In genomic region chr10:6027929-6028328, GRCh38 we compare ENCODE assay signal across 28 cellular contexts. TPM values are rescaled to one million over a fixed set of nuclear protein-coding genes. Genes with fewer than 3 reads are reported as not detected.
DNase-seq lines count a peak whose midpoint lies in the region; ATAC-seq lines count a peak whose summit lies in the region.
"Had no signal": no experiment of that assay in that cellular context is flagged by ENCODE, and none has a peak within 500 bp of the region (broad histone marks: within the 10 kb centered on the region; RNA-seq: fewer than 3 reads in every experiment).

No MANE protein-coding gene starts in this region.

- intact Hi-C loops in activated naive CD4-positive, alpha-beta T cell treated with anti-CD3 and anti-CD28 coated beads for 36 hours (cut with micrococcal nuclease) = no loop called here
- intact Hi-C loops in activated CD4-positive, alpha-beta memory T cell treated with anti-CD3 and anti-CD28 coated beads for 36 hours (cut with micrococcal nuclease) = no loop called here

- H3K9me3 Mint-ChIP-seq in activated naive CD4-positive, alpha-beta T cell treated with anti-CD3 and anti-CD28 coated beads for 36 hours = peaks cover 10% of the 10 kb centered on the region
- H3K9me3 Mint-ChIP-seq in activated CD4-positive, alpha-beta memory T cell treated with anti-CD3 and anti-CD28 coated beads for 36 hours = peaks cover 5% of the 10 kb centered on the region
- no peaks in the 10 kb centered on the region for H3K9me3 Mint-ChIP-seq in activated T-helper 17 cell treated with anti-CD3 and anti-CD28 coated beads, Interleukin-2, amount 50 U/mL, for 72 hours

- H3K4me3 Mint-ChIP-seq in activated naive CD4-positive, alpha-beta T cell treated with anti-CD3 and anti-CD28 coated beads for 36 hours = no peak overlapping the region
- no peak overlapping the region for H3K4me3 Mint-ChIP-seq in activated CD4-positive, alpha-beta memory T cell treated with anti-CD3 and anti-CD28 coated beads for 36 hours
- peak overlapping the region; percentile 23 for H3K4me3 Mint-ChIP-seq in activated T-helper 17 cell treated with anti-CD3 and anti-CD28 coated beads, Interleukin-2, amount 50 U/mL, for 72 hours
- H3K4me3 Mint-ChIP-seq: naive thymus-derived CD4-positive, alpha-beta T cell had no signal

- CTCF ChIA-PET in activated naive CD4-positive, alpha-beta T cell treated with anti-CD3 and anti-CD28 coated beads for 36 hours (lab: Charles Lee) = interaction anchor here (0.7 to 1.3 kb wide), 3 partner anchors 10 to 59 kb away, joined by 4 to 6 read pairs (median 4); no protein-coding TSS in a partner anchor
- CTCF ChIA-PET in activated CD4-positive, alpha-beta memory T cell treated with anti-CD3 and anti-CD28 coated beads for 36 hours (lab: Charles Lee) = no interaction called here

- POLR2A ChIA-PET in activated CD4-positive, alpha-beta memory T cell treated with anti-CD3 and anti-CD28 coated beads for 36 hours (lab: Charles Lee) = no interaction called here

- peaks cover 79% of the 10 kb centered on the region for H3K36me3 Mint-ChIP-seq in activated naive CD4-positive, alpha-beta T cell treated with anti-CD3 and anti-CD28 coated beads for 36 hours (ENCODE audit: low read depth)
- peaks cover 80% of the 10 kb centered on the region for H3K36me3 Mint-ChIP-seq in activated CD4-positive, alpha-beta memory T cell treated with anti-CD3 and anti-CD28 coated beads for 36 hours
- H3K36me3 Mint-ChIP-seq in activated T-helper 17 cell treated with anti-CD3 and anti-CD28 coated beads, Interleukin-2, amount 50 U/mL, for 72 hours (ENCODE audit: low read depth) = peaks cover 100% of the 10 kb centered on the region

- ATAC-seq in activated T-helper 17 cell treated with anti-CD3 and anti-CD28 coated beads, Interleukin-2, amount 50 U/mL, for 72 hours (replicated peaks) = no peak
- ATAC-seq: gastrocnemius medialis; K562; naive thymus-derived CD4-positive, alpha-beta T cell; PC-3; sciatic nerve had no signal

- peak; percentile 5 for DNase-seq in activated naive CD4-positive, alpha-beta T cell treated with anti-CD3 and anti-CD28 coated beads for 36 hours
- no peak for DNase-seq in activated naive CD4-positive, alpha-beta T cell treated with anti-CD3 and anti-CD28 coated beads, Interleukin-2, amount 50 U/mL, for 16 hours
- DNase-seq in activated CD4-positive, alpha-beta memory T cell treated with anti-CD3 and anti-CD28 coated beads for 36 hours = peak; percentile 25
- peak; percentile 29 for DNase-seq in stimulated activated CD8-positive, alpha-beta memory T cell treated with anti-CD3 and anti-CD28 coated beads, Interleukin-4, amount 100 ng/mL, for 48 hours
- DNase-seq in NCI-H1092 treated with DMSO at 0.1 percent for 48 hours (lab: John Stamatoyannopoulos, UW) = no peak
- DNase-seq in NCI-H1436 treated with DMSO at 0.1 percent for 48 hours (lab: John Stamatoyannopoulos, UW) = no peak
- DNase-seq: activated CD4-positive, CD25-positive, alpha-beta regulatory T cell; activated gamma-delta T cell treated with Interleukin-2 at 50 U/mL for 16 hours; DMS79; gastrocnemius medialis; GDM1; kidney; midbrain; NCI-H1417; NCI-H2081; NCI-H2227 treated with DMSO at 0.1 percent for 48 hours; NCI-H69; nucleus accumbens; PC-3; stimulated activated CD4-positive, alpha-beta T cell treated with anti-CD3 and anti-CD28 coated beads, Interleukin-2, amount 100 ng/mL, for 48 hours had no signal

- H3K27ac Mint-ChIP-seq in activated naive CD4-positive, alpha-beta T cell treated with anti-CD3 and anti-CD28 coated beads for 36 hours = peak overlapping the region; percentile 61
- H3K27ac Mint-ChIP-seq in activated CD4-positive, alpha-beta memory T cell treated with anti-CD3 and anti-CD28 coated beads for 36 hours = peak overlapping the region; percentile 44
- H3K27ac Mint-ChIP-seq in activated T-helper 17 cell treated with anti-CD3 and anti-CD28 coated beads, Interleukin-2, amount 50 U/mL, for 72 hours = peak overlapping the region; percentile 62

- peaks cover 26% of the 10 kb centered on the region for H3K4me1 Mint-ChIP-seq in activated naive CD4-positive, alpha-beta T cell treated with anti-CD3 and anti-CD28 coated beads for 36 hours (ENCODE audit: low read depth)
- peaks cover 43% of the 10 kb centered on the region for H3K4me1 Mint-ChIP-seq in activated CD4-positive, alpha-beta memory T cell treated with anti-CD3 and anti-CD28 coated beads for 36 hours (ENCODE audit: low read depth)
- H3K4me1 Mint-ChIP-seq in activated T-helper 17 cell treated with anti-CD3 and anti-CD28 coated beads, Interleukin-2, amount 50 U/mL, for 72 hours = peaks cover 40% of the 10 kb centered on the region

- H3K27me3 Mint-ChIP-seq in activated naive CD4-positive, alpha-beta T cell treated with anti-CD3 and anti-CD28 coated beads for 36 hours (ENCODE audit: low read depth) = no peaks in the 10 kb centered on the region
- H3K27me3 Mint-ChIP-seq in activated CD4-positive, alpha-beta memory T cell treated with anti-CD3 and anti-CD28 coated beads for 36 hours = no peaks in the 10 kb centered on the region
- H3K27me3 Mint-ChIP-seq in activated T-helper 17 cell treated with anti-CD3 and anti-CD28 coated beads, Interleukin-2, amount 50 U/mL, for 72 hours = no peaks in the 10 kb centered on the region
- H3K27me3 Mint-ChIP-seq: naive thymus-derived CD4-positive, alpha-beta T cell had no signal

RNA-seq across cellular contexts. Expression of gene IL2RA, which starts 34.2 kb away (rescaled TPM):
- 100 to 1,000 TPM; 443 to 471 TPM for total RNA-seq in activated naive CD4-positive, alpha-beta T cell treated with anti-CD3 and anti-CD28 coated beads for 36 hours
- 100 to 1,000 TPM; 961 to 988 TPM for total RNA-seq in activated CD4-positive, alpha-beta memory T cell treated with anti-CD3 and anti-CD28 coated beads for 36 hours
- total RNA-seq in activated T-helper 17 cell treated with anti-CD3 and anti-CD28 coated beads, Interleukin-2, amount 50 U/mL, for 72 hours = 1,000 to 10,000 TPM; 1,342 to 1,348 TPM
- total RNA-seq: chondrocyte, endothelial cell of umbilical vein, fibroblast of lung, M059J, PC-3 had no signal

RNA-seq across cellular contexts. Expression of gene IL15RA, which starts 50.6 kb away (rescaled TPM):
- total RNA-seq in activated naive CD4-positive, alpha-beta T cell treated with anti-CD3 and anti-CD28 coated beads for 36 hours = 10 to 100 TPM; 14.7 to 16.3 TPM
- total RNA-seq in activated CD4-positive, alpha-beta memory T cell treated with anti-CD3 and anti-CD28 coated beads for 36 hours = 10 to 100 TPM; 20.1 to 20.2 TPM
- total RNA-seq in activated T-helper 17 cell treated with anti-CD3 and anti-CD28 coated beads, Interleukin-2, amount 50 U/mL, for 72 hours = 10 to 100 TPM; 25.5 to 28.2 TPM

Comparison
In these comparisons a context has a peak if more than half of its experiments do, and no peak if none do; other contexts are left out.
1. DNase-seq: peak in activated naive CD4-positive, alpha-beta T cell treated with anti-CD3 and anti-CD28 coated beads for 36 hours (single experiment), activated CD4-positive, alpha-beta memory T cell treated with anti-CD3 and anti-CD28 coated beads for 36 hours (single experiment) and stimulated activated CD8-positive, alpha-beta memory T cell treated with anti-CD3 and anti-CD28 coated beads, Interleukin-4, amount 100 ng/mL, for 48 hours (single experiment); none in activated naive CD4-positive, alpha-beta T cell treated with anti-CD3 and anti-CD28 coated beads, Interleukin-2, amount 50 U/mL, for 16 hours (single experiment), NCI-H1092 treated with DMSO at 0.1 percent for 48 hours (single experiment) and NCI-H1436 treated with DMSO at 0.1 percent for 48 hours (single experiment).
2. Peak in every context shown above with its lines, with median percentiles within 50 percentile points of each other: H3K27ac Mint-ChIP-seq.